Comparison of ENCODE assay signal across 18 cellular contexts in the genomic region with DNA sequence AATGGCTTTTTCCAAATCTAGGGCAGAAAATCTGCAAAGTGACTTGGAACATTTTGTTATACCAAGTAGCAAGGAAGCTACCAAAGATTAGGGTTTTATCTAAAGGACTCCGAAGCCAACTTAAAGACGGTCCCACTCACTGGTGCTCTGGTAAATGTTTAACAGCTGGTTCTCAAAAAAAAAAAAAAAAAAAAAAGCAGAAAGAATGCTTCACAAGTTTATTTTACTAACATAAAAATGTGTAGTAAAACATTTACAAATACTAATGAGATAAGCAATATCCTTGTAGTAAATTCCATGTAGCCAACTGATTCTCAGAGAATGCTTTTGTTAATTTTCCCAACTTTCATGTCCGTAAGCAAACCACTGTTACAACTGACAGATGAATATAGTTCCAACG.
"Had no signal": no experiment of that assay in that cellular context is flagged by ENCODE, and none has a peak within 500 bp of the region (broad histone marks: within the 10 kb centered on the region; RNA-seq: fewer than 3 reads in every experiment).

No MANE protein-coding gene starts in this region.

- H3K9me3 Mint-ChIP-seq: effector memory CD8-positive, alpha-beta T cell had no signal

- H3K27ac ChIP-seq: neutrophil had no signal

- H3K36me3 ChIP-seq: neutrophil had no signal

- H3K27me3 Mint-ChIP-seq: brain; central memory CD8-positive, alpha-beta T cell; dendritic cell treated with granulocyte-macrophage colony-stimulating factor and Interleukin-4, amounts not matched to agents 40 ng/mL and 50 ng/mL, for 4 days; effector memory CD8-positive, alpha-beta T cell; naive B cell; type B pancreatic cell had no signal

- FAIRE-seq: TTC549 had no signal

- H3K4me3 Mint-ChIP-seq: activated T-cell treated with anti-CD3 and anti-CD28 coated beads, Interleukin-2, amount 50 U/mL, for 4 hours; central memory CD8-positive, alpha-beta T cell; dendritic cell treated with granulocyte-macrophage colony-stimulating factor and Interleukin-4, amounts not matched to agents 40 ng/mL and 50 ng/mL, for 4 days; effector memory CD8-positive, alpha-beta T cell; naive B cell had no signal

- DNase-seq: activated CD4-positive, CD25-positive, alpha-beta regulatory T cell; activated effector memory CD4-positive, alpha-beta T cell treated with anti-CD3 and anti-CD28 coated beads, Interleukin-2, amount 50 U/mL, for 16 hours; activated T-cell treated with anti-CD3 and anti-CD28 coated beads, Interleukin-2, amount 50 U/mL, for 4 hours; amniotic stem cell; effector memory CD8-positive, alpha-beta T cell; foreskin fibroblast; islet precursor cell; left ventricle myocardium superior; naive B cell; stimulated activated naive CD4-positive, alpha-beta T cell treated with Interleukin-2 at 50 U/mL for 16 hours; T-helper 2 cell had no signal

- H3K27ac Mint-ChIP-seq: dendritic cell treated with granulocyte-macrophage colony-stimulating factor and Interleukin-4, amounts not matched to agents 40 ng/mL and 50 ng/mL, for 4 days; effector memory CD8-positive, alpha-beta T cell; type B pancreatic cell had no signal

- H3K27me3 ChIP-seq: neutrophil had no signal

- H3K9me3 ChIP-seq: neutrophil had no signal

- ATAC-seq: activated naive CD4-positive, alpha-beta T cell treated with anti-CD3 and anti-CD28 coated beads, Interleukin-2, amount 50 U/mL, for 72 hours; activated T-cell treated with anti-CD3 and anti-CD28 coated beads, Interleukin-2, amount 50 U/mL, for 4 hours; effector memory CD8-positive, alpha-beta T cell; left ventricle myocardium superior had no signal
